8 cellular contexts compared by ENCODE assay signal in genomic region chr4:54658321-54659093, GRCh38. TPM values are rescaled to one million over a fixed set of nuclear protein-coding genes. Genes with fewer than 3 reads are reported as not detected.
A peak's percentile ranks its signal among the peaks of the same experiment; 100 is the strongest.
DNase-seq lines count a peak whose midpoint lies in the region; ATAC-seq and TF ChIP-seq lines count a peak whose summit lies in the region.

No MANE protein-coding gene starts in this region.

- TF ChIP-seq POLR2A in gastrocnemius medialis (IDR thresholded peaks at IDR 0.05), result no peak

- no peaks in the 10 kb centered on the region for H3K36me3 Mint-ChIP-seq in immature natural killer cell

- peak; percentile 11 for DNase-seq in activated naive CD4-positive, alpha-beta T cell treated with Interleukin-2 at 50 U/mL for 16 hours
- DNase-seq in activated naive CD4-positive, alpha-beta T cell (lab: John Stamatoyannopoulos, UW), result no peak
- DNase-seq in HS-5 (ENCODE audit: low read depth) (peak; percentile 10), SK-N-MC (ENCODE audit: low read depth, low spot score) (no peak), brain microvascular endothelial cell (peak; percentile 46), immature natural killer cell (peak; percentile 45 to 49 (median 47)), gastrocnemius medialis (no peak), NCI-H446 treated with DMSO at 0.1 percent for 48 hours (lab: John Stamatoyannopoulos, UW) (no peak)

- no peaks in the 10 kb centered on the region for H3K9me3 Mint-ChIP-seq in immature natural killer cell

- H3K9ac ChIP-seq in SK-N-MC (ENCODE audit: insufficient read length), result peak overlapping the region; percentile 76

- peak overlapping the region; percentile 95 for H3K4me3 ChIP-seq in SK-N-MC
- peak overlapping the region; percentile 70 for H3K4me3 ChIP-seq in brain microvascular endothelial cell (ENCODE audit: low read depth, low read length)
- H3K4me3 ChIP-seq in gastrocnemius medialis, result peak overlapping the region; percentile 47 to 67 (median 60)

- H3K36me3 ChIP-seq in SK-N-MC (ENCODE audit: insufficient read depth, low read length), result no peaks in the 10 kb centered on the region
- no peaks in the 10 kb centered on the region for H3K36me3 ChIP-seq in brain microvascular endothelial cell (replicated peaks)
- H3K36me3 ChIP-seq in gastrocnemius medialis, result no peaks in the 10 kb centered on the region

- H3K9me3 ChIP-seq in SK-N-MC (ENCODE audit: low read depth, low read length), result no peaks in the 10 kb centered on the region
- no peaks in the 10 kb centered on the region for H3K9me3 ChIP-seq in gastrocnemius medialis

- H3K4me3 Mint-ChIP-seq in immature natural killer cell, result peak overlapping the region; percentile 79 to 88 (median 86)

- peaks cover 28 to 34% of the 10 kb centered on the region in 2 donors for H3K4me1 Mint-ChIP-seq in immature natural killer cell

- peaks cover 4 to 25% of the 10 kb centered on the region in 2 donors for H3K4me1 ChIP-seq in gastrocnemius medialis

- no peaks in the 10 kb centered on the region for H3K27me3 ChIP-seq in brain microvascular endothelial cell (replicated peaks)
- H3K27me3 ChIP-seq in gastrocnemius medialis, result peaks cover 45 to 56% (median 48%) of the 10 kb centered on the region in 3 donors

- H3K27me3 Mint-ChIP-seq in immature natural killer cell (ENCODE audit: low read depth in 3 of 3), result peaks cover 10 to 22% (median 15%) of the 10 kb centered on the region in 3 donors

- peak; percentile 39 to 51 for ATAC-seq in gastrocnemius medialis

- intact Hi-C loops in gastrocnemius medialis (cut with DNase I; ENCODE audit: low total_unique reads), result no loop called here

- peak overlapping the region in 2 of 6 donors; percentile 38 to 75 for H3K27ac Mint-ChIP-seq in immature natural killer cell

- H3K27ac ChIP-seq in SK-N-MC (no peak overlapping the region), brain microvascular endothelial cell (peak overlapping the region; percentile 43), gastrocnemius medialis (no peak overlapping the region)

- TF ChIP-seq CTCF in brain microvascular endothelial cell (IDR thresholded peaks at IDR 0.05; ENCODE audit: low read depth, low read length, missing control alignments) (peak; percentile 55), gastrocnemius medialis (IDR thresholded peaks at IDR 0.05 in 4 of 5, conservative IDR thresholded peaks at IDR 0.05 in 1 of 5) (no peak)

- in situ Hi-C loops in brain microvascular endothelial cell (cut with HindIII; ENCODE audit: low pct_ligation_motif_present, low sequenced_read_pairs), result no loop called here
- in situ Hi-C loops in gastrocnemius medialis (cut with MboI; ENCODE audit: low sequenced_read_pairs in 4 of 4), result no loop called here

RNA-seq across cellular contexts. Expression of gene KIT, which starts 0.8 kb away (rescaled TPM):
- polyA plus RNA-seq in immature natural killer cell, result 1 to 10 TPM; 6.7 to 9.8 (median 6.8) TPM
- 1 to 10 TPM in 3 of 4 donors, under 1 TPM in 1; 0.62 to 2.9 (median 1.9) TPM for total RNA-seq in gastrocnemius medialis

Comparison
In these comparisons a context has a peak if more than half of its experiments do, and no peak if none do; other contexts are left out.
1. DNase-seq: peak in activated naive CD4-positive, alpha-beta T cell treated with Interleukin-2 at 50 U/mL for 16 hours (single experiment), HS-5 (single experiment), brain microvascular endothelial cell (single experiment) and immature natural killer cell (3 of 3); none in activated naive CD4-positive, alpha-beta T cell (0 of 4), SK-N-MC (single experiment), gastrocnemius medialis (0 of 2) and NCI-H446 treated with DMSO at 0.1 percent for 48 hours (single experiment).
2. Peak in every context shown above with its lines, with median percentiles within 50 percentile points of each other: H3K4me3 ChIP-seq.